ENCODE assay signal across 12 cellular contexts in genomic region chr14:106442857-106443256, GRCh38.
DNase-seq lines count a peak whose midpoint lies in the region; ATAC-seq and TF ChIP-seq lines count a peak whose summit lies in the region.
"Had no signal": no experiment of that assay in that cellular context is flagged by ENCODE, and none has a peak within 500 bp of the region (broad histone marks: within the 10 kb centered on the region; RNA-seq: fewer than 3 reads in every experiment).

No MANE protein-coding gene starts in this region.

- no peak overlapping the region for H3K4me3 ChIP-seq in lower lobe of right lung
- no peak overlapping the region for H3K4me3 ChIP-seq in stomach
- H3K4me3 ChIP-seq in endodermal cell (ENCODE audit: low read length) = no peak overlapping the region
- H3K4me3 ChIP-seq: uterus had no signal

- peaks cover 4% of the 10 kb centered on the region for H3K9me3 ChIP-seq in KOPT-K1 (ENCODE audit: insufficient read depth, low read length, poor library complexity, severe bottlenecking)
- H3K9me3 ChIP-seq in lower lobe of right lung = no peaks in the 10 kb centered on the region
- H3K9me3 ChIP-seq in stomach = no peaks in the 10 kb centered on the region
- peaks cover 88% of the 10 kb centered on the region for H3K9me3 ChIP-seq in endodermal cell (ENCODE audit: control insufficient read depth, low read length)
- H3K9me3 ChIP-seq: uterus had no signal

- peaks cover 20% of the 10 kb centered on the region for H3K27me3 ChIP-seq in lower lobe of right lung (ENCODE audit: low read depth)
- no peaks in the 10 kb centered on the region for H3K27me3 ChIP-seq in stomach
- no peaks in the 10 kb centered on the region for H3K27me3 ChIP-seq in endodermal cell (ENCODE audit: control insufficient read depth, insufficient read depth, low read length, poor library complexity, severe bottlenecking)
- H3K27me3 ChIP-seq: uterus had no signal

- H3K27ac Mint-ChIP-seq in activated CD4-positive, alpha-beta T cell treated with anti-CD3 and anti-CD28 coated beads, Interleukin-2, amount 10 ng/mL, durations not matched to agents 24 days and 14 days = no peak overlapping the region
- H3K27ac Mint-ChIP-seq in endodermal cell = no peak overlapping the region
- H3K27ac Mint-ChIP-seq: progenitor cell of endocrine pancreas had no signal

- no peaks in the 10 kb centered on the region for H3K36me3 ChIP-seq in KOPT-K1 (ENCODE audit: insufficient read depth, low read length)
- no peaks in the 10 kb centered on the region for H3K36me3 ChIP-seq in lower lobe of right lung
- H3K36me3 ChIP-seq in stomach = no peaks in the 10 kb centered on the region
- H3K36me3 ChIP-seq in endodermal cell (ENCODE audit: control insufficient read depth, insufficient read depth, low read length) = no peaks in the 10 kb centered on the region
- H3K36me3 ChIP-seq: uterus had no signal

- peaks cover 39% of the 10 kb centered on the region for H3K27me3 Mint-ChIP-seq in activated CD4-positive, alpha-beta T cell treated with anti-CD3 and anti-CD28 coated beads, Interleukin-2, amount 10 ng/mL, durations not matched to agents 24 days and 14 days
- no peaks in the 10 kb centered on the region for H3K27me3 Mint-ChIP-seq in endodermal cell (ENCODE audit: insufficient read depth)
- H3K27me3 Mint-ChIP-seq: progenitor cell of endocrine pancreas had no signal

- peak; percentile 81 for DNase-seq in activated CD4-positive, alpha-beta T cell treated with anti-CD3 and anti-CD28 coated beads, Interleukin-2, amount 10 ng/mL, durations not matched to agents 24 days and 14 days
- DNase-seq in lower lobe of right lung = no peak
- no peak for DNase-seq in mucosa of gallbladder (ENCODE audit: low spot score)
- DNase-seq in stomach = no peak
- DNase-seq in endodermal cell = no peak
- DNase-seq: cerebellar nuclear complex, COR-L47, uterus had no signal

- intact Hi-C loops in activated CD4-positive, alpha-beta T cell treated with anti-CD3 and anti-CD28 coated beads, Interleukin-2, amount 10 ng/mL, durations not matched to agents 24 days and 14 days (cut with micrococcal nuclease) = no loop called here
- intact Hi-C loops in lower lobe of right lung (cut with DNase I) (no loop called here), stomach (cut with DNase I; ENCODE audit: low total_unique reads) (no loop called here)

- no peak overlapping the region for H3K27ac ChIP-seq in C4-2B
- H3K27ac ChIP-seq in KOPT-K1 (ENCODE audit: low read depth, low read length, poor library complexity, severe bottlenecking) = peak overlapping the region; percentile 70
- H3K27ac ChIP-seq in lower lobe of right lung = no peak overlapping the region
- no peak overlapping the region for H3K27ac ChIP-seq in stomach
- H3K27ac ChIP-seq in endodermal cell (ENCODE audit: low read depth, low read length) = no peak overlapping the region
- H3K27ac ChIP-seq: uterus had no signal

- ATAC-seq in lower lobe of right lung (peak in 1 of 2 donors; percentile 43), HG03039 (IDR thresholded peaks at IDR 0.05; ENCODE audit: unreplicated experiment) (no peak)

- no peaks in the 10 kb centered on the region for H3K36me3 Mint-ChIP-seq in activated CD4-positive, alpha-beta T cell treated with anti-CD3 and anti-CD28 coated beads, Interleukin-2, amount 10 ng/mL, durations not matched to agents 24 days and 14 days (ENCODE audit: low read depth)
- H3K36me3 Mint-ChIP-seq in endodermal cell (ENCODE audit: low read depth) = no peaks in the 10 kb centered on the region

- TF ChIP-seq POLR2A in stomach (IDR thresholded peaks at IDR 0.05) = no peak

- WGBS in stomach, 5 donors = 19 to 37% (median 31%) methylated on average over 6 to 7 of the region's 7 CpGs
- 56 to 71% methylated on average over 5 to 7 of the region's 7 CpGs for WGBS in endodermal cell (ENCODE audit: insufficient coverage in 1 of 2, insufficient read length in 1 of 2), 2 experiments

- TF ChIP-seq CTCF in C4-2B (conservative IDR thresholded peaks at IDR 0.05) (peak; percentile 49), lower lobe of right lung (IDR thresholded peaks at IDR 0.05) (peak; percentile 25), stomach (IDR thresholded peaks at IDR 0.05) (no peak), endodermal cell (conservative IDR thresholded peaks at IDR 0.05) (no peak)

- H3K9me3 Mint-ChIP-seq in activated CD4-positive, alpha-beta T cell treated with anti-CD3 and anti-CD28 coated beads, Interleukin-2, amount 10 ng/mL, durations not matched to agents 24 days and 14 days = no peaks in the 10 kb centered on the region
- H3K9me3 Mint-ChIP-seq in endodermal cell = peaks cover 95% of the 10 kb centered on the region

- no peaks in the 10 kb centered on the region for H3K4me1 Mint-ChIP-seq in activated CD4-positive, alpha-beta T cell treated with anti-CD3 and anti-CD28 coated beads, Interleukin-2, amount 10 ng/mL, durations not matched to agents 24 days and 14 days
- H3K4me1 Mint-ChIP-seq in endodermal cell = no peaks in the 10 kb centered on the region

- H3K4me1 ChIP-seq in lower lobe of right lung (no peaks in the 10 kb centered on the region), stomach (no peaks in the 10 kb centered on the region), endodermal cell (ENCODE audit: control insufficient read depth, insufficient read depth, low read length) (no peaks in the 10 kb centered on the region)
- H3K4me1 ChIP-seq: uterus had no signal

- no peak for TF ChIP-seq EP300 in stomach (IDR thresholded peaks at IDR 0.05)

- no peak overlapping the region for H3K4me3 Mint-ChIP-seq in activated CD4-positive, alpha-beta T cell treated with anti-CD3 and anti-CD28 coated beads, Interleukin-2, amount 10 ng/mL, durations not matched to agents 24 days and 14 days
- H3K4me3 Mint-ChIP-seq in endodermal cell = no peak overlapping the region

- no peak overlapping the region for H3K9ac ChIP-seq in endodermal cell (ENCODE audit: extremely low read depth, low read length, poor library complexity, severe bottlenecking)

Comparison
In these comparisons a context has a peak if more than half of its experiments do, and no peak if none do; other contexts are left out.
1. CTCF ChIP-seq: peak in C4-2B (single experiment) and lower lobe of right lung (single experiment); none in stomach (0 of 7) and endodermal cell (single experiment).